In genomic region chr1:21651214-21652042, GRCh38 we compare ENCODE assay signal across 1 cellular context.
TF ChIP-seq lines count a peak whose summit lies in the region.

No MANE protein-coding gene starts in this region.

TF ChIP-seq in IMR-90, 13 proteins besides CTCF, POLR2A, EP300 and RAD21 (continued from another document):
- TF ChIP-seq NFE2L2 (IDR thresholded peaks at IDR 0.05; ENCODE audit: low read depth, low read length), result no peak
